Comparison of ENCODE assay signal across 19 cellular contexts in the genomic region with DNA sequence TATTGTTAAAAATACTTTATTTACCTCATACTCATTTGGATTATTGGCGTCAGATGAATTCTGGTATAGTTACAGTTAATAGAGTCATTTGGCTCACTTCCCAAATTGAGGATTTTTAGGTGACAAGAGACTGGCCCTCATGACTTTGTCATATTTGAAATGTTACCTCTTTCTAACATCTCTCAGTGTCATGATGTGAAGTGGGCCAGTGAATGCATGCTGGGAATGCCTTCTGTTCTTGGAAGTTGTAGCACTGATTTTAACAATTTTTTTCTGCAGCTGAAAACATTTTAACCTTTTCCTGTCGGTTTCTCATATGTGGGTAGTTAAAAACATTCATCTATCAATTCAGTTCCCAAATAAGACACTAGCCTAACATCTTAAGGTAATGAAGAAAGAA.
DNase-seq lines count a peak whose midpoint lies in the region; ATAC-seq and TF ChIP-seq lines count a peak whose summit lies in the region.
"Had no signal": no experiment of that assay in that cellular context is flagged by ENCODE, and none has a peak within 500 bp of the region (broad histone marks: within the 10 kb centered on the region; RNA-seq: fewer than 3 reads in every experiment).

No MANE protein-coding gene starts in this region.

- intact Hi-C loops in ovary (cut with DNase I), result no loop called here

- H3K4me3 Mint-ChIP-seq in brain (no peak overlapping the region), memory B cell (no peak overlapping the region)
- H3K4me3 Mint-ChIP-seq: CD4-positive, CD25-positive, alpha-beta regulatory T cell; CD8-positive, alpha-beta memory T cell; H9 had no signal

- WGBS in ovary, 3 donors, result 59 to 82% (median 66%) methylated on average over 2 of the region's 2 CpGs

- TF ChIP-seq EP300 in ovary (IDR thresholded peaks at IDR 0.05), result no peak

- H3K4me3 ChIP-seq in HUES48 (ENCODE audit: low read depth, low read length) (no peak overlapping the region), ovary (no peak overlapping the region)
- H3K4me3 ChIP-seq: GM12878 had no signal

- no peaks in the 10 kb centered on the region for H3K36me3 ChIP-seq in HUES48 (ENCODE audit: control insufficient read depth, insufficient read depth, low read length)
- H3K36me3 ChIP-seq in ovary, result no peaks in the 10 kb centered on the region
- H3K36me3 ChIP-seq: BE2C had no signal

- no peak for TF ChIP-seq CTCF in brain (conservative IDR thresholded peaks at IDR 0.05)
- no peak for TF ChIP-seq CTCF in ovary (IDR thresholded peaks at IDR 0.05)

- H3K36me3 Mint-ChIP-seq in brain, result peaks cover 6% of the 10 kb centered on the region
- H3K36me3 Mint-ChIP-seq in memory B cell, result peaks cover 12% of the 10 kb centered on the region

- 0 out of 2 replicates have a peak, but pooled peaks cover 8% of the 10 kb centered on the region for H3K4me1 ChIP-seq in HUES48 (ENCODE audit: control insufficient read depth, insufficient read depth, low read length)
- H3K4me1 ChIP-seq in ovary (ENCODE audit: insufficient read depth), result no peaks in the 10 kb centered on the region

- H3K27ac ChIP-seq in HUES48 (ENCODE audit: low read depth, low read length) (peak overlapping the region; percentile 71), ovary (no peak overlapping the region)
- H3K27ac ChIP-seq: KMS-11 had no signal

- in situ Hi-C loops in G401 (cut with HindIII; ENCODE audit: low sequenced_read_pairs), result no loop called here

- H3K27ac Mint-ChIP-seq in brain, result peak overlapping the region in 3 of 5 experiments; percentile 14 to 87 (median 71)
- peak overlapping the region; percentile 15 for H3K27ac Mint-ChIP-seq in memory B cell

- TF ChIP-seq POLR2A in ovary (IDR thresholded peaks at IDR 0.05), result no peak

- H3K9me3 ChIP-seq in HUES48 (ENCODE audit: control insufficient read depth, insufficient read depth, low read length) (peaks cover 12% of the 10 kb centered on the region), ovary (no peaks in the 10 kb centered on the region)
- H3K9me3 ChIP-seq: BE2C, Caco-2 had no signal

- H3K27me3 Mint-ChIP-seq in brain (no peaks in the 10 kb centered on the region), memory B cell (no peaks in the 10 kb centered on the region)
- H3K27me3 Mint-ChIP-seq: CD4-positive, CD25-positive, alpha-beta regulatory T cell; CD8-positive, alpha-beta memory T cell had no signal

- DNase-seq in G401 (ENCODE audit: low spot score) (peak; percentile 66), memory B cell (ENCODE audit: low spot score in 2 of 2) (no peak), NCI-H2029 (lab: John Stamatoyannopoulos, UW) (no peak), ovary (no peak)
- DNase-seq: ACHN; BE2C; Caco-2; CD4-positive, CD25-positive, alpha-beta regulatory T cell; CD8-positive, alpha-beta memory T cell; DMS153; DMS79; GOT3; H9 had no signal

- ATAC-seq in memory B cell (ENCODE audit: low read depth) (no peak), GM21423 (IDR thresholded peaks at IDR 0.05; ENCODE audit: unreplicated experiment) (no peak), GM18517 (IDR thresholded peaks at IDR 0.05; ENCODE audit: unreplicated experiment) (no peak)
- ATAC-seq: GM12878 had no signal

- H3K9ac ChIP-seq in HUES48 (ENCODE audit: low read depth, low read length), result no peak overlapping the region
- H3K9ac ChIP-seq: KMS-11 had no signal

- no peaks in the 10 kb centered on the region for H3K9me3 Mint-ChIP-seq in brain
- H3K9me3 Mint-ChIP-seq in memory B cell, result no peaks in the 10 kb centered on the region
- H3K9me3 Mint-ChIP-seq: CD4-positive, CD25-positive, alpha-beta regulatory T cell; CD8-positive, alpha-beta memory T cell had no signal

- H3K4me1 Mint-ChIP-seq in brain (peaks cover 35% of the 10 kb centered on the region), memory B cell (peaks cover 11% of the 10 kb centered on the region)

- H3K27me3 ChIP-seq in HUES48 (ENCODE audit: control insufficient read depth, insufficient read depth, low read length) (no peaks in the 10 kb centered on the region), ovary (no peaks in the 10 kb centered on the region)
- H3K27me3 ChIP-seq: BE2C had no signal
